ENCODE assay signal across 10 cellular contexts in genomic region chr2:230650585-230651137, GRCh38.
A peak's percentile ranks its signal among the peaks of the same experiment; 100 is the strongest.
DNase-seq lines count a peak whose midpoint lies in the region; ATAC-seq, FAIRE-seq and TF ChIP-seq lines count a peak whose summit lies in the region.
"Had no signal": no experiment of that assay in that cellular context is flagged by ENCODE, and none has a peak within 500 bp of the region (broad histone marks: within the 10 kb centered on the region; RNA-seq: fewer than 3 reads in every experiment).

No MANE protein-coding gene starts in this region.

- H3K4me3 ChIP-seq in GM23338 = no peak overlapping the region
- H3K4me3 ChIP-seq: body of pancreas had no signal

- H3K4me3 Mint-ChIP-seq in GM23338 (no peak overlapping the region), nephron progenitor cell (peak overlapping the region; percentile 42)
- H3K4me3 Mint-ChIP-seq in activated T-cell treated with anti-CD3 and anti-CD28 coated beads, Interleukin-2, amount 50 U/mL, for 4 hours = no peak overlapping the region

- H3K9me3 Mint-ChIP-seq in GM23338 (no peaks in the 10 kb centered on the region), nephron progenitor cell (peaks cover 13% of the 10 kb centered on the region)
- H3K9me3 Mint-ChIP-seq in activated T-cell treated with anti-CD3 and anti-CD28 coated beads, Interleukin-2, amount 50 U/mL, for 4 hours = no peaks in the 10 kb centered on the region

- H3K4me1 Mint-ChIP-seq in GM23338 = peaks cover 9% of the 10 kb centered on the region
- H3K4me1 Mint-ChIP-seq in nephron progenitor cell = peaks cover 27% of the 10 kb centered on the region
- H3K4me1 Mint-ChIP-seq in activated T-cell treated with anti-CD3 and anti-CD28 coated beads, Interleukin-2, amount 50 U/mL, for 4 hours (ENCODE audit: low read depth) = peaks cover 19% of the 10 kb centered on the region

- no peaks in the 10 kb centered on the region for H3K79me2 ChIP-seq in GM23338 (replicated peaks; ENCODE audit: insufficient read depth)

- H3K9me2 ChIP-seq in GM23338 (ENCODE audit: insufficient read depth) = no peaks in the 10 kb centered on the region

- no peak overlapping the region for H3K4me2 ChIP-seq in GM23338

- H3F3A ChIP-seq in GM23338 (replicated peaks; ENCODE audit: low read depth) = no peaks in the 10 kb centered on the region

- TF ChIP-seq CTCF in GM23338 (conservative IDR thresholded peaks at IDR 0.05; ENCODE audit: low read depth in 2 of 2) = no peak
- TF ChIP-seq CTCF in nephron progenitor cell (IDR thresholded peaks at IDR 0.05) = no peak

- ATAC-seq in GM23338 = no peak
- ATAC-seq in HG03159 (IDR thresholded peaks at IDR 0.05; ENCODE audit: unreplicated experiment) = no peak
- no peak for ATAC-seq in activated T-cell treated with anti-CD3 and anti-CD28 coated beads, Interleukin-2, amount 50 U/mL, for 4 hours
- ATAC-seq: body of pancreas had no signal

- no peaks in the 10 kb centered on the region for H4K20me1 ChIP-seq in GM23338 (replicated peaks; ENCODE audit: insufficient read depth)

- H3K36me3 ChIP-seq in GM23338 (ENCODE audit: insufficient read depth) = no peaks in the 10 kb centered on the region

- H3K4me1 ChIP-seq in GM23338 (ENCODE audit: insufficient read depth) = no peaks in the 10 kb centered on the region; the same call in 1 of the 2 replicates
- H3K4me1 ChIP-seq: body of pancreas had no signal

- H3K27me3 ChIP-seq in GM23338 (ENCODE audit: insufficient read depth) = no peaks in the 10 kb centered on the region
- H3K27me3 ChIP-seq: body of pancreas had no signal

- DNase-seq in GM18507 (ENCODE audit: extremely low spot score, insufficient read length, low read depth) (no peak), GM23338 (ENCODE audit: low spot score) (no peak), NCI-H2227 (lab: John Stamatoyannopoulos, UW; ENCODE audit: unreplicated experiment) (peak; percentile 32), nephron progenitor cell (peak; percentile 30)
- no peak for DNase-seq in stimulated activated CD4-positive, alpha-beta T cell treated with anti-CD3 and anti-CD28 coated beads, Interleukin-15, amount 100 ng/mL, for 24 hours
- no peak for DNase-seq in activated T-cell treated with anti-CD3 and anti-CD28 coated beads, Interleukin-2, amount 50 U/mL, for 4 hours
- DNase-seq: activated CD4-positive, alpha-beta T cell treated with anti-CD3 and anti-CD28 coated beads, Interleukin-2, amount 50 U/mL, for 48 hours; body of pancreas; NCI-H524 treated with DMSO at 0.1 percent for 48 hours had no signal

- peak; percentile 94 for FAIRE-seq in GM18507 (lab: Jason Lieb, UNC)

- H2AFZ ChIP-seq in GM23338 = peak overlapping the region; percentile 14; the same call in 1 of the 2 replicates

- H3K36me3 Mint-ChIP-seq in GM23338 (ENCODE audit: low read depth) = no peaks in the 10 kb centered on the region
- H3K36me3 Mint-ChIP-seq in nephron progenitor cell (ENCODE audit: low read depth) = no peaks in the 10 kb centered on the region
- H3K36me3 Mint-ChIP-seq in activated T-cell treated with anti-CD3 and anti-CD28 coated beads, Interleukin-2, amount 50 U/mL, for 4 hours (ENCODE audit: insufficient read depth) = no peaks in the 10 kb centered on the region

- H3K27me3 Mint-ChIP-seq in GM23338 (ENCODE audit: insufficient read depth, low read depth, poor library complexity) = no peaks in the 10 kb centered on the region
- peaks cover 7% of the 10 kb centered on the region for H3K27me3 Mint-ChIP-seq in nephron progenitor cell (ENCODE audit: low read depth, poor library complexity)
- no peaks in the 10 kb centered on the region for H3K27me3 Mint-ChIP-seq in activated T-cell treated with anti-CD3 and anti-CD28 coated beads, Interleukin-2, amount 50 U/mL, for 4 hours (ENCODE audit: low read depth)

- H3K27ac Mint-ChIP-seq in GM23338 = no peak overlapping the region
- peak overlapping the region; percentile 94 for H3K27ac Mint-ChIP-seq in nephron progenitor cell

- no peak overlapping the region for H3K27ac ChIP-seq in GM23338 (ENCODE audit: low read depth)
- H3K27ac ChIP-seq: body of pancreas had no signal

TF ChIP-seq in GM23338, 12 proteins besides CTCF, POLR2A, EP300 and RAD21 (continues in another document):
- TF ChIP-seq POLR2AphosphoS5 (IDR thresholded peaks at IDR 0.05; ENCODE audit: low read depth) (no peak), ETS1 (IDR thresholded peaks at IDR 0.05) (no peak), ZNF462 (CRISPR knock-in tag; IDR thresholded peaks at IDR 0.05) (no peak), NANOG (IDR thresholded peaks at IDR 0.05; ENCODE audit: borderline replicate concordance) (no peak)

Comparison
In these comparisons a context has a peak if more than half of its experiments do, and no peak if none do; other contexts are left out.
1. DNase-seq: peak in NCI-H2227 (single experiment) and nephron progenitor cell (single experiment); none in GM18507 (single experiment), GM23338 (single experiment), stimulated activated CD4-positive, alpha-beta T cell treated with anti-CD3 and anti-CD28 coated beads, Interleukin-15, amount 100 ng/mL, for 24 hours (single experiment) and activated T-cell treated with anti-CD3 and anti-CD28 coated beads, Interleukin-2, amount 50 U/mL, for 4 hours (single experiment).